ENCODE assay signal across 1 cellular context in genomic region chr6:127516676-127517273, GRCh38.
TF ChIP-seq lines count a peak whose summit lies in the region.

No MANE protein-coding gene starts in this region.

TF ChIP-seq in SK-N-SH treated with all-trans-retinoic acid at 6 μM for 48 hours, 23 proteins besides CTCF, POLR2A, EP300 and RAD21 (continued from another document):
- no peak for TF ChIP-seq POU6F1 (CRISPR knock-in tag; IDR thresholded peaks at IDR 0.05; ENCODE audit: borderline replicate concordance, low read depth)
- no peak for TF ChIP-seq RARB (CRISPR knock-in tag; IDR thresholded peaks at IDR 0.05)
- no peak for TF ChIP-seq ZFP30 (CRISPR knock-in tag; IDR thresholded peaks at IDR 0.05)
- TF ChIP-seq ZFP3 (CRISPR knock-in tag; IDR thresholded peaks at IDR 0.05) = no peak
- TF ChIP-seq OSR1 (CRISPR knock-in tag; IDR thresholded peaks at IDR 0.05) = no peak
- no peak for TF ChIP-seq ZC3H10 (CRISPR knock-in tag; IDR thresholded peaks at IDR 0.05)
- no peak for TF ChIP-seq ISL1 (CRISPR knock-in tag; IDR thresholded peaks at IDR 0.05)
TF ChIP-seq in SK-N-SH treated with all-trans-retinoic acid at 6 μM for 48 hours: peak in this region for 0.
